8 cellular contexts compared by ENCODE assay signal in genomic region chr10:97498076-97498840, GRCh38. TPM values are rescaled to one million over a fixed set of nuclear protein-coding genes. Genes with fewer than 3 reads are reported as not detected.
DNase-seq lines count a peak whose midpoint lies in the region; ATAC-seq and TF ChIP-seq lines count a peak whose summit lies in the region.

A gene with protein sequence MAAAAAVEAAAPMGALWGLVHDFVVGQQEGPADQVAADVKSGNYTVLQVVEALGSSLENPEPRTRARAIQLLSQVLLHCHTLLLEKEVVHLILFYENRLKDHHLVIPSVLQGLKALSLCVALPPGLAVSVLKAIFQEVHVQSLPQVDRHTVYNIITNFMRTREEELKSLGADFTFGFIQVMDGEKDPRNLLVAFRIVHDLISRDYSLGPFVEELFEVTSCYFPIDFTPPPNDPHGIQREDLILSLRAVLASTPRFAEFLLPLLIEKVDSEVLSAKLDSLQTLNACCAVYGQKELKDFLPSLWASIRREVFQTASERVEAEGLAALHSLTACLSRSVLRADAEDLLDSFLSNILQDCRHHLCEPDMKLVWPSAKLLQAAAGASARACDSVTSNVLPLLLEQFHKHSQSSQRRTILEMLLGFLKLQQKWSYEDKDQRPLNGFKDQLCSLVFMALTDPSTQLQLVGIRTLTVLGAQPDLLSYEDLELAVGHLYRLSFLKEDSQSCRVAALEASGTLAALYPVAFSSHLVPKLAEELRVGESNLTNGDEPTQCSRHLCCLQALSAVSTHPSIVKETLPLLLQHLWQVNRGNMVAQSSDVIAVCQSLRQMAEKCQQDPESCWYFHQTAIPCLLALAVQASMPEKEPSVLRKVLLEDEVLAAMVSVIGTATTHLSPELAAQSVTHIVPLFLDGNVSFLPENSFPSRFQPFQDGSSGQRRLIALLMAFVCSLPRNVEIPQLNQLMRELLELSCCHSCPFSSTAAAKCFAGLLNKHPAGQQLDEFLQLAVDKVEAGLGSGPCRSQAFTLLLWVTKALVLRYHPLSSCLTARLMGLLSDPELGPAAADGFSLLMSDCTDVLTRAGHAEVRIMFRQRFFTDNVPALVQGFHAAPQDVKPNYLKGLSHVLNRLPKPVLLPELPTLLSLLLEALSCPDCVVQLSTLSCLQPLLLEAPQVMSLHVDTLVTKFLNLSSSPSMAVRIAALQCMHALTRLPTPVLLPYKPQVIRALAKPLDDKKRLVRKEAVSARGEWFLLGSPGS (minus strand): TSS chr10:97498422. CDS start chr10:97498384, 38 bp downstream.

- H3K9me3 Mint-ChIP-seq in chondrocyte (ENCODE audit: low read depth), result no peaks in the 10 kb centered on the region

- DNase-seq in AML-193 (lab: John Stamatoyannopoulos, UW) (peak; percentile 91 to 98), NCI-H510A treated with DMSO at 0.1 percent for 48 hours (lab: John Stamatoyannopoulos, UW) (peak; percentile 99), chondrocyte (ENCODE audit: low spot score) (peak; percentile 100), kidney tubule cell (ENCODE audit: low spot score) (peak; percentile 99)
- DNase-seq in activated CD4-positive, alpha-beta T cell treated with anti-CD3 and anti-CD28 coated beads for 24 hours (ENCODE audit: low read depth in 2 of 2), result peak; percentile 99 to 100
- peak; percentile 99 to 100 (median 100) for DNase-seq in stimulated activated CD4-positive, alpha-beta T cell treated with anti-CD3 and anti-CD28 coated beads, Interleukin-1b, Interleukin-23, amount 100 ng/mL, for 24 hours (ENCODE audit: low read depth in 4 of 4, low spot score in 1 of 4)

- no peak for TF ChIP-seq CTCF in chondrocyte (IDR thresholded peaks at IDR 0.05)

- peak within 1 kb of the TSS; percentile 94 for H3K27ac Mint-ChIP-seq in chondrocyte (ENCODE audit: unreplicated experiment)

- no peaks in the 10 kb centered on the region for H3K36me3 Mint-ChIP-seq in chondrocyte (ENCODE audit: low read depth)

- peaks cover 63% of the 10 kb centered on the region for H3K4me1 Mint-ChIP-seq in chondrocyte (ENCODE audit: low read depth)

- ATAC-seq in HG03439 (IDR thresholded peaks at IDR 0.05; ENCODE audit: unreplicated experiment), result peak; percentile 93

- H3K4me3 Mint-ChIP-seq in chondrocyte (ENCODE audit: unreplicated experiment), result peak within 1 kb of the TSS; percentile 88

- peak; percentile 91 for TF ChIP-seq POLR2A in GM19193 (IDR thresholded peaks at IDR 0.05; ENCODE audit: extremely low read depth, insufficient read depth, insufficient read length)

- no peaks in the 10 kb centered on the region for H3K27me3 Mint-ChIP-seq in chondrocyte (ENCODE audit: low read depth)

RNA-seq across cellular contexts. Expression of the gene that starts here (rescaled TPM):
- 63.4 to 80.2 TPM (median 66.6 TPM) in 3 replicates for total RNA-seq in chondrocyte

Comparison
In these comparisons a context has a peak if more than half of its experiments do, and no peak if none do; other contexts are left out.
1. Peak in every context shown above with its lines: DNase-seq and ATAC-seq.